8 cellular contexts compared by ENCODE assay signal in the genomic region with DNA sequence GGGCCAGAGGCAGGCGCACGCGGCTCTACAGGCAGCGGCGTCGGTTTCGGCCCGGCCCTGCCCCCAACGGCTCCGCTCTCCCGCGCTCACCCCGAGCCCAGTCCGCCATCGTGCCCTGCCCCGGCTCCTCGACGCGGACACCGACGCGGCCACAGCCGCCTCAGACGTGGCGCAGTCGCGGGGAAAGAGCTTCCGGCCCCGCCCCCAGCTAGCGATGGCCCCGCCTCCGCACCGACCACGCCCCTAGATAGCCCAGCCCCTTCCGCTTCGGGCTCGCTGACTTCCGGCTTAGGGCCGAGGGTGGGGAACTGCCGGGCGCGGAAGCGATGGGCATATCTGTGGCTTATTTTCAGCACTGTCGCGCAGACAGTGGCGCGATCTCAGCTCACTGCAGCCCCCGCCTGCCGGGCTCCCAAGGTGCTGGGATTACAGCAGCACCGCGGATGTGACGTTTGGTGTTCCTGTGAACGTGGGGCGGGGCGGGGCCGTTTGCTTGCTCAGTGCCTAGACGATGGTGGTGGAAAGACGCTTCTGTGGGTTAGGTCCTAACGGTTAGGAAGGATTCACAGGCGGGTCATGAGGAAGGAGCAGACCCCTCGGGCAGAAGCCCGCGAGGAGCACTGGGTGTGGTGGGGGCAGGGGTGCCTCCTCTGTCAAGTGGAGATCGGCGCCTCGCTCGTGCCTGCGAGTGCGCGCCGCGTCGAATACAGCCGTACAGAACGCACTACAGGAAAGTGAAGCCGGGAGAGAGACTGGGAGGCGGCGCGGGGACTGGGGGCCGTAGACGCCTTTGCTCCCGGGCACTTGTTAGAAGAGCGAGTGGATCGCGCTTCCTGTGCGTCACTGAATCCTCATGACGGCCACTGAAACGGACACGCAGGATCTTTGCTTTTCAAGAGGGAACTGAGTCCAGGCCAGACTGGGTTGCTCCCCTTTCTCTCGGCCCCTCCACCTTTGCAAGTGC. TPM values are rescaled to one million over a fixed set of nuclear protein-coding genes. Genes with fewer than 3 reads are reported as not detected.
DNase-seq lines count a peak whose midpoint lies in the region; ATAC-seq and TF ChIP-seq lines count a peak whose summit lies in the region.

BET1L (minus strand) TSS at position 187 of the 964 bp plus-strand sequence; CDS start at position 109, 78 bp downstream.
RIC8A (plus strand) TSS at position 496 of the 964 bp plus-strand sequence. CDS start 1,147 bp downstream, outside the sequence.

- POLR2A ChIA-PET in SK-N-SH (lab: Yijun Ruan, JAX), result interaction anchor here (0.8 to 1.0 kb wide), 5 partner anchors 8 to 241 kb away, joined by 3 to 4 read pairs (median 3); partner anchors contain the start of genes PSMD13 and SIRT3

- H3K9ac ChIP-seq in SK-N-SH, result peak within 1 kb of the TSS; percentile 99

- peaks cover 84% of the 10 kb centered on the region for H3K79me2 ChIP-seq in SK-N-SH (ENCODE audit: insufficient read depth)

- H3K4me2 ChIP-seq in SK-N-SH, result peak within 1 kb of the TSS; percentile 92

- H3F3A ChIP-seq in SK-N-SH (replicated peaks; ENCODE audit: insufficient read depth), result peaks cover 11% of the 10 kb centered on the region

- no peak for TF ChIP-seq EP300 in SK-N-SH (IDR thresholded peaks at IDR 0.05; ENCODE audit: borderline replicate concordance in 1 of 2, low read depth in 1 of 2, low read length in 1 of 2)
- TF ChIP-seq EP300 in suprapubic skin (IDR thresholded peaks at IDR 0.05), result no peak

- H3K4me1 ChIP-seq in SK-N-SH (ENCODE audit: control insufficient read depth in 1 of 2, insufficient read depth in 2 of 2, low read depth in 1 of 2, low read length in 1 of 2) (peaks cover 15 to 32% of the 10 kb centered on the region in 2 experiments; a peak in 3 of 4 replicates), suprapubic skin (peaks cover 61% of the 10 kb centered on the region)

- TF ChIP-seq RAD21 in SK-N-SH (IDR thresholded peaks at IDR 0.05; ENCODE audit: low read length), result no peak

- H3K9me2 ChIP-seq in SK-N-SH, result no peaks in the 10 kb centered on the region

- DNase-seq in GM04504 (ENCODE audit: low read depth) (peak; percentile 96), NCI-H1048 (lab: John Stamatoyannopoulos, UW) (peak; percentile 77), SK-N-SH (peak; percentile 98), germinal center (ENCODE audit: low spot score) (peak; percentile 97), nucleus accumbens (lab: John Stamatoyannopoulos, UW) (peak; percentile 85 to 99 (median 95)), suprapubic skin (ENCODE audit: low spot score in 2 of 2) (peak; percentile 98)
- DNase-seq in activated naive CD4-positive, alpha-beta T cell treated with anti-CD3 and anti-CD28 coated beads, Interleukin-2, amount 50 U/mL, for 16 hours, result peak; percentile 98

- H3K27ac ChIP-seq in SK-N-SH (ENCODE audit: low read depth in 2 of 2, low read length in 1 of 2) (peak within 1 kb of the TSS; percentile 97 to 99), suprapubic skin (peak within 1 kb of the TSS; percentile 100)

- H3K9me3 ChIP-seq in SK-N-SH (no peaks in the 10 kb centered on the region), suprapubic skin (no peaks in the 10 kb centered on the region)

- peaks cover 45 to 57% of the 10 kb centered on the region in 2 experiments for H3K36me3 ChIP-seq in SK-N-SH (replicated peaks in 1 of 2; ENCODE audit: control insufficient read depth in 1 of 2, insufficient read depth in 2 of 2, low read length in 1 of 2)
- H3K36me3 ChIP-seq in suprapubic skin, result peaks cover 61% of the 10 kb centered on the region

- H3K27me3 ChIP-seq in SK-N-SH (ENCODE audit: insufficient read depth) (no peaks in the 10 kb centered on the region), suprapubic skin (no peaks in the 10 kb centered on the region)

- TF ChIP-seq CTCF in SK-N-SH (IDR thresholded peaks at IDR 0.05) (no peak), suprapubic skin (IDR thresholded peaks at IDR 0.05) (no peak)

- 2% methylated on average over 34 of the region's 90 CpGs for WGBS in SK-N-SH (ENCODE audit: low lambda C conversion rate)
- WGBS in suprapubic skin, result 0% methylated on average over 35 of the region's 90 CpGs

- H4K20me1 ChIP-seq in SK-N-SH (ENCODE audit: insufficient read depth), result peaks cover 49% of the 10 kb centered on the region

- ATAC-seq in HG02571 (IDR thresholded peaks at IDR 0.05; ENCODE audit: unreplicated experiment), result peak; percentile 77

- peak within 1 kb of the TSS; percentile 50; the same call in 1 of the 2 replicates for H2AFZ ChIP-seq in SK-N-SH (ENCODE audit: low read depth)

- TF ChIP-seq POLR2A in suprapubic skin (IDR thresholded peaks at IDR 0.05), result peak in 1 of 2 donors; percentile 75

- peak within 1 kb of the TSS; percentile 78 to 97 for H3K4me3 ChIP-seq in SK-N-SH (ENCODE audit: low read depth in 2 of 2, low read length in 1 of 2)
- peak within 1 kb of the TSS; percentile 80 for H3K4me3 ChIP-seq in suprapubic skin

- CTCF ChIA-PET in SK-N-SH (lab: Yijun Ruan, JAX), result interaction anchor here (0.8 to 1.0 kb wide), 2 partner anchors 158 to 241 kb away, joined by 4 read pairs; no protein-coding TSS in a partner anchor

TF ChIP-seq in SK-N-SH, 30 proteins besides CTCF, POLR2A, EP300 and RAD21 (continues in another document):
- TF ChIP-seq ELF1 (IDR thresholded peaks at IDR 0.05), result peak; percentile 88
- 0 out of 2 replicates have a peak, but pooled peaks have one; percentile 58 for TF ChIP-seq YY1 (IDR thresholded peaks at IDR 0.05; ENCODE audit: low read depth)
- TF ChIP-seq MXI1 (IDR thresholded peaks at IDR 0.05; ENCODE audit: low read depth, low read length), result peak; percentile 87
- TF ChIP-seq NFIC (IDR thresholded peaks at IDR 0.05; ENCODE audit: borderline replicate concordance), result no peak
- TF ChIP-seq, protein P1, sequence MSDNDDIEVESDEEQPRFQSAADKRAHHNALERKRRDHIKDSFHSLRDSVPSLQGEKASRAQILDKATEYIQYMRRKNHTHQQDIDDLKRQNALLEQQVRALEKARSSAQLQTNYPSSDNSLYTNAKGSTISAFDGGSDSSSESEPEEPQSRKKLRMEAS (IDR thresholded peaks at IDR 0.05; ENCODE audit: low read depth), result peak; percentile 70
- TF ChIP-seq RFX5 (IDR thresholded peaks at IDR 0.05; ENCODE audit: low read length), result no peak
- TF ChIP-seq MEF2A (IDR thresholded peaks at IDR 0.05; ENCODE audit: borderline replicate concordance, low read depth), result no peak
- no peak for TF ChIP-seq TEAD4 (IDR thresholded peaks at IDR 0.05; ENCODE audit: borderline replicate concordance, insufficient read depth)
- peak; percentile 92 for TF ChIP-seq POLR2AphosphoS5 (IDR thresholded peaks at IDR 0.05; ENCODE audit: low read depth, low read length)
- peak; percentile 67; the same call in 1 of the 2 replicates for TF ChIP-seq SIN3A (IDR thresholded peaks at IDR 0.05; ENCODE audit: borderline replicate concordance, low read depth, low read length)
- TF ChIP-seq FOSL2 (IDR thresholded peaks at IDR 0.05; ENCODE audit: borderline replicate concordance, low read depth), result no peak
- TF ChIP-seq, protein P2, sequence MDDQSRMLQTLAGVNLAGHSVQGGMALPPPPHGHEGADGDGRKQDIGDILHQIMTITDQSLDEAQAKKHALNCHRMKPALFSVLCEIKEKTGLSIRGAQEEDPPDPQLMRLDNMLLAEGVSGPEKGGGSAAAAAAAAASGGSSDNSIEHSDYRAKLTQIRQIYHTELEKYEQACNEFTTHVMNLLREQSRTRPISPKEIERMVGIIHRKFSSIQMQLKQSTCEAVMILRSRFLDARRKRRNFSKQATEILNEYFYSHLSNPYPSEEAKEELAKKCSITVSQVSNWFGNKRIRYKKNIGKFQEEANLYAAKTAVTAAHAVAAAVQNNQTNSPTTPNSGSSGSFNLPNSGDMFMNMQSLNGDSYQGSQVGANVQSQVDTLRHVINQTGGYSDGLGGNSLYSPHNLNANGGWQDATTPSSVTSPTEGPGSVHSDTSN (IDR thresholded peaks at IDR 0.05), result no peak
- peak; percentile 70 for TF ChIP-seq TAF1 (IDR thresholded peaks at IDR 0.05; ENCODE audit: borderline replicate concordance, low read depth, low read length)
- TF ChIP-seq, protein P3, sequence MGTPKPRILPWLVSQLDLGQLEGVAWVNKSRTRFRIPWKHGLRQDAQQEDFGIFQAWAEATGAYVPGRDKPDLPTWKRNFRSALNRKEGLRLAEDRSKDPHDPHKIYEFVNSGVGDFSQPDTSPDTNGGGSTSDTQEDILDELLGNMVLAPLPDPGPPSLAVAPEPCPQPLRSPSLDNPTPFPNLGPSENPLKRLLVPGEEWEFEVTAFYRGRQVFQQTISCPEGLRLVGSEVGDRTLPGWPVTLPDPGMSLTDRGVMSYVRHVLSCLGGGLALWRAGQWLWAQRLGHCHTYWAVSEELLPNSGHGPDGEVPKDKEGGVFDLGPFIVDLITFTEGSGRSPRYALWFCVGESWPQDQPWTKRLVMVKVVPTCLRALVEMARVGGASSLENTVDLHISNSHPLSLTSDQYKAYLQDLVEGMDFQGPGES (IDR thresholded peaks at IDR 0.05; ENCODE audit: low read depth, low read length), result no peak
- TF ChIP-seq RXRA (IDR thresholded peaks at IDR 0.05; ENCODE audit: borderline replicate concordance, low read depth), result no peak
- TF ChIP-seq EZH2phosphoT487 (IDR thresholded peaks at IDR 0.05; ENCODE audit: borderline replicate concordance, low read depth), result no peak

RNA-seq across cellular contexts. Expression of gene BET1L, which starts in this region (rescaled TPM):
- polyA plus RNA-seq in SK-N-SH (2012; rRNA removed), result 56.9 and 67.5 TPM in 2 replicates
- 31.9 and 43.1 TPM in 2 replicates for polyA plus RNA-seq in SK-N-SH (2012; cell fraction: cytosol; rRNA removed)
- polyA plus RNA-seq in SK-N-SH (2012; cell fraction: nucleus; rRNA removed), result 74.7 and 96.6 TPM in 2 replicates
- 10 to 100 TPM; 25.8 to 31.7 (median 27.9) TPM for total RNA-seq in suprapubic skin

RNA-seq across cellular contexts. Expression of gene RIC8A, which starts in this region (rescaled TPM):
- polyA plus RNA-seq in SK-N-SH (2012; rRNA removed), result 115 and 127 TPM in 2 replicates
- polyA plus RNA-seq in SK-N-SH (2012; cell fraction: cytosol; rRNA removed), result 57.2 and 79.5 TPM in 2 replicates
- 276 and 279 TPM in 2 replicates for polyA plus RNA-seq in SK-N-SH (2012; cell fraction: nucleus; rRNA removed)
- total RNA-seq in suprapubic skin, result 10 to 100 TPM; 62.4 to 90.1 (median 80.9) TPM

Comparison
In these comparisons a context has a peak if more than half of its experiments do, and no peak if none do; other contexts are left out.
1. Peak in every context shown above with its lines: DNase-seq, ATAC-seq, H3K4me3 ChIP-seq and H3K27ac ChIP-seq.